In genomic region chr22:18001040-18001893, GRCh38 we compare ENCODE assay signal across 8 cellular contexts. TPM values are rescaled to one million over a fixed set of nuclear protein-coding genes. Genes with fewer than 3 reads are reported as not detected.
A peak's percentile ranks its signal among the peaks of the same experiment; 100 is the strongest.
DNase-seq lines count a peak whose midpoint lies in the region; ATAC-seq and TF ChIP-seq lines count a peak whose summit lies in the region.

No MANE protein-coding gene starts in this region.

- CTCF ChIA-PET in AG04450 (lab: Charles Lee), result interaction anchor here (0.5 to 3.2 kb wide), 5 partner anchors 43 to 76 kb away, joined by 3 to 36 read pairs (median 4); partner anchors contain the start of gene PEX26

- H3K27ac ChIP-seq in AG04450 (ENCODE audit: low read depth, low read length), result peak overlapping the region; percentile 98
- peak overlapping the region; percentile 40 to 98 (median 98) for H3K27ac ChIP-seq in adrenal gland
- peak overlapping the region; percentile 81 to 92 for H3K27ac ChIP-seq in tibial artery

- H3K4me3 ChIP-seq in AG04450 (ENCODE audit: low read depth, low read length) (peak overlapping the region; percentile 66), adrenal gland (peak overlapping the region; percentile 8 to 98 (median 46)), tibial artery (peak overlapping the region; percentile 75 to 99)

- DNase-seq in AG04450 (ENCODE audit: low read depth, low spot score) (peak; percentile 97), GM19240 (ENCODE audit: insufficient read length, low spot score) (peak; percentile 50), NCI-H1436 (lab: John Stamatoyannopoulos, UW) (peak; percentile 97), SW 1271 (lab: John Stamatoyannopoulos, UW) (peak; percentile 38 to 77), adrenal gland (peak; percentile 90 to 97 (median 94)), Right ventricle myocardium inferior (ENCODE audit: missing footprints) (peak; percentile 91), occipital lobe (lab: John Stamatoyannopoulos, UW) (peak; percentile 86), tibial artery (peak; percentile 88 to 92)

- H3K4me1 ChIP-seq in adrenal gland (replicated peaks in 1 of 2), result peaks cover 7 to 21% of the 10 kb centered on the region in 2 donors
- H3K4me1 ChIP-seq in tibial artery, result peaks cover 0 to 53% (median 13%) of the 10 kb centered on the region in 4 donors

- 0 to 1% (median 0%) methylated on average over 3 to 96 of the region's 96 CpGs for WGBS in adrenal gland, 4 donors

- peak; percentile 72 to 90 for TF ChIP-seq POLR2A in adrenal gland (IDR thresholded peaks at IDR 0.05)

- ATAC-seq in Right ventricle myocardium inferior, result peak; percentile 97

- intact Hi-C loops in adrenal gland (cut with DNase I) (loop anchor here in 1 of 2 donors (5.0 kb wide), 2 partner anchors 34 to 71 kb away; no protein-coding TSS in a partner anchor), Right ventricle myocardium inferior (cut with DNase I) (no loop called here), tibial artery (cut with DNase I; ENCODE audit: low total_unique reads) (loop anchor here (2.0 to 10.0 kb wide), 2 partner anchors 76 to 166 kb away; partner anchors contain the start of gene PEX26)

- H3K9me3 ChIP-seq in AG04450 (ENCODE audit: control insufficient read depth, insufficient read depth, low read length) (no peaks in the 10 kb centered on the region; the same call in 1 of the 2 replicates), adrenal gland (replicated peaks in 1 of 3) (no peaks in the 10 kb centered on the region), tibial artery (no peaks in the 10 kb centered on the region)

- POLR2A ChIA-PET in AG04450 (lab: Yijun Ruan, JAX), result interaction anchor here (0.6 to 1.2 kb wide), 3 partner anchors 15 to 148 kb away, joined by 3 to 5 read pairs (median 4); no protein-coding TSS in a partner anchor

- no peaks in the 10 kb centered on the region for H3K36me3 ChIP-seq in adrenal gland (replicated peaks in 1 of 2)
- H3K36me3 ChIP-seq in tibial artery, result no peaks in the 10 kb centered on the region

- TF ChIP-seq CTCF in AG04450 (IDR thresholded peaks at IDR 0.05; ENCODE audit: low read depth, low read length) (peak; percentile 44), adrenal gland (IDR thresholded peaks at IDR 0.05) (peak in 4 of 6 experiments; percentile 50 to 62 (median 58)), tibial artery (IDR thresholded peaks at IDR 0.05) (peak; percentile 51 to 53)

- H3K27me3 ChIP-seq in AG04450 (ENCODE audit: control insufficient read depth, insufficient read depth, low read length) (no peaks in the 10 kb centered on the region), adrenal gland (no peaks in the 10 kb centered on the region), tibial artery (no peaks in the 10 kb centered on the region)

RNA-seq across cellular contexts. Expression of gene MICAL3, which starts 23.1 kb away (rescaled TPM):
- polyA plus RNA-seq in AG04450 (2011; rRNA removed), result 17.8 and 18.5 TPM in 2 replicates
- 29.1 and 40.9 TPM in 2 replicates for polyA minus RNA-seq in AG04450 (2011; rRNA and poly(A)+ RNA removed)
- 10 to 100 TPM; 26.4 to 82.6 (median 43.8) TPM for total RNA-seq in adrenal gland
- 10 to 100 TPM; 10.9 to 36.0 (median 17.1) TPM for polyA plus RNA-seq in adrenal gland
- total RNA-seq in Right ventricle myocardium inferior, result 85.7 TPM
- total RNA-seq in occipital lobe, result 40.9 TPM

Comparison
In these comparisons a context has a peak if more than half of its experiments do, and no peak if none do; other contexts are left out.
1. Peak in every context shown above with its lines: DNase-seq, ATAC-seq, H3K4me3 ChIP-seq and H3K27ac ChIP-seq.